ENCODE assay signal across 16 cellular contexts in the genomic region with DNA sequence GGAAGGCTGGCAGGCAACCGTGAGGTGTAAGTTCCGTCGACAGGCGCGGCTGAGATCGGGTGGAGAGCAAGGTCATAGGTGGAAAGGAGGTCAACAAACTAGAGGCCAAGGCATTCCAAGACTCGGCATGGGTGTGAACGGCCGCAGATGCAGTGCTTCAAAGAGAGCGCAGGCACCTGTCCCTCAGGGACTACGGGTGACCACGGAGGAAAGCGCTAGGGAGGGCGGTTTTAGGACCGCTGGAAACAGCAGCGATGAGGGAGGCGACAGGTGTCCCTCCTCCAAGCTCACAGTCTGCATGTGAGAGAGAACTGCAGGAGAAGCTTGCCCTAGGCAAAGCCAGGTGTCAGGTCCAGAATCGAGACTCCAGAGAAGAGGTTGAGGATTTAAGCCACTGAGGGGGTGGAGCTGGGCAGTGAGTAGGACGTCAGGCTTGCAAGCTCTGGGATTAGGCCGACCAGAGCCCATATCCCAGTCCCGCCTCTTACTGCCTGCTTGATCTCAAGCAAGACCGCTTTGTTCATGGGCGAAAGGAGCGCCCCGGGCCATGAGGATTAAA. TPM values are rescaled to one million over a fixed set of nuclear protein-coding genes. Genes with fewer than 3 reads are reported as not detected.
A peak's percentile ranks its signal among the peaks of the same experiment; 100 is the strongest.
DNase-seq lines count a peak whose midpoint lies in the region; ATAC-seq and TF ChIP-seq lines count a peak whose summit lies in the region.
"Had no signal": no experiment of that assay in that cellular context is flagged by ENCODE, and none has a peak within 500 bp of the region (broad histone marks: within the 10 kb centered on the region; RNA-seq: fewer than 3 reads in every experiment).

No MANE protein-coding gene starts in this region.

- DNase-seq in activated naive CD4-positive, alpha-beta T cell treated with anti-CD3 and anti-CD28 coated beads, Interleukin-2, amount 10 ng/mL, durations not matched to agents 7 days and 5 days, result no peak
- no peak for DNase-seq in activated naive CD4-positive, alpha-beta T cell treated with anti-CD3 and anti-CD28 coated beads, Interleukin-2, amount 50 U/mL, for 72 hours (ENCODE audit: low spot score in 2 of 2)
- DNase-seq in astrocyte of the hippocampus (ENCODE audit: low read depth, low spot score) (peak; percentile 26), retinal pigment epithelial cell (ENCODE audit: low read depth) (peak; percentile 39), kidney tubule cell (ENCODE audit: low spot score) (no peak), NCI-H1417 (lab: John Stamatoyannopoulos, UW) (no peak)
- no peak for DNase-seq in activated T-cell treated with anti-CD3 and anti-CD28 coated beads, Interleukin-2, amount 50 U/mL, for 72 hours
- DNase-seq: activated naive CD8-positive, alpha-beta T cell treated with anti-CD3 and anti-CD28 coated beads, Interleukin-2, amount 10 ng/mL, durations not matched to agents 7 days and 5 days; cortex of kidney; NCI-H1694 treated with DMSO at 0.1 percent for 48 hours; NCI-H774 had no signal

- H3K4me1 ChIP-seq in iPS-18a (ENCODE audit: control insufficient read depth, low read depth, low read length), result peaks cover 10% of the 10 kb centered on the region

- ATAC-seq in activated naive CD4-positive, alpha-beta T cell treated with anti-CD3 and anti-CD28 coated beads, Interleukin-2, amount 50 U/mL, for 72 hours, result no peak
- no peak for ATAC-seq in activated T-cell treated with anti-CD3 and anti-CD28 coated beads, Interleukin-2, amount 50 U/mL, for 72 hours (replicated peaks in 1 of 2)

- H3K4me3 ChIP-seq in iPS-18a (ENCODE audit: low read length) (peak overlapping the region; percentile 41), retinal pigment epithelial cell (ENCODE audit: low read length) (peak overlapping the region; percentile 12)
- H3K4me3 ChIP-seq: lung had no signal

- H3K27me3 ChIP-seq in iPS-18a (ENCODE audit: control insufficient read depth, insufficient read depth, low read length), result peaks cover 78% of the 10 kb centered on the region

- H3K36me3 ChIP-seq in iPS-18a (ENCODE audit: control insufficient read depth, low read depth, low read length), result no peaks in the 10 kb centered on the region

- H3K9me3 ChIP-seq in iPS-18a (ENCODE audit: control insufficient read depth, low read depth, low read length), result no peaks in the 10 kb centered on the region

- H3K9ac ChIP-seq in iPS-18a (ENCODE audit: low read length), result no peak overlapping the region

- peaks cover 38% of the 10 kb centered on the region for H3K4me1 Mint-ChIP-seq in activated naive CD4-positive, alpha-beta T cell treated with anti-CD3 and anti-CD28 coated beads, Interleukin-2, amount 10 ng/mL, durations not matched to agents 7 days and 5 days
- peaks cover 23% of the 10 kb centered on the region for H3K4me1 Mint-ChIP-seq in activated T-cell treated with anti-CD3 and anti-CD28 coated beads, Interleukin-2, amount 50 U/mL, for 72 hours (ENCODE audit: low read depth)

- H3K27ac ChIP-seq in iPS-18a (ENCODE audit: low read length), result no peak overlapping the region

- H3K9me3 Mint-ChIP-seq in activated naive CD4-positive, alpha-beta T cell treated with anti-CD3 and anti-CD28 coated beads, Interleukin-2, amount 10 ng/mL, durations not matched to agents 7 days and 5 days, result peaks cover 12% of the 10 kb centered on the region
- H3K9me3 Mint-ChIP-seq in activated naive CD4-positive, alpha-beta T cell treated with anti-CD3 and anti-CD28 coated beads, Interleukin-2, amount 50 U/mL, for 72 hours, result no peaks in the 10 kb centered on the region
- no peaks in the 10 kb centered on the region for H3K9me3 Mint-ChIP-seq in activated T-cell treated with anti-CD3 and anti-CD28 coated beads, Interleukin-2, amount 50 U/mL, for 72 hours
- H3K9me3 Mint-ChIP-seq: activated naive CD8-positive, alpha-beta T cell treated with anti-CD3 and anti-CD28 coated beads, Interleukin-2, amount 10 ng/mL, durations not matched to agents 7 days and 5 days had no signal

- no peak overlapping the region for H3K27ac Mint-ChIP-seq in activated naive CD4-positive, alpha-beta T cell treated with anti-CD3 and anti-CD28 coated beads, Interleukin-2, amount 10 ng/mL, durations not matched to agents 7 days and 5 days
- H3K27ac Mint-ChIP-seq in activated naive CD4-positive, alpha-beta T cell treated with anti-CD3 and anti-CD28 coated beads, Interleukin-2, amount 50 U/mL, for 72 hours, result no peak overlapping the region
- no peak overlapping the region for H3K27ac Mint-ChIP-seq in activated T-cell treated with anti-CD3 and anti-CD28 coated beads, Interleukin-2, amount 50 U/mL, for 72 hours
- H3K27ac Mint-ChIP-seq: activated naive CD8-positive, alpha-beta T cell treated with anti-CD3 and anti-CD28 coated beads, Interleukin-2, amount 10 ng/mL, durations not matched to agents 7 days and 5 days had no signal

- peaks cover 8% of the 10 kb centered on the region for H3K36me3 Mint-ChIP-seq in activated naive CD4-positive, alpha-beta T cell treated with anti-CD3 and anti-CD28 coated beads, Interleukin-2, amount 10 ng/mL, durations not matched to agents 7 days and 5 days
- H3K36me3 Mint-ChIP-seq in activated naive CD4-positive, alpha-beta T cell treated with anti-CD3 and anti-CD28 coated beads, Interleukin-2, amount 50 U/mL, for 72 hours, result peaks cover 11 to 21% of the 10 kb centered on the region in 2 donors
- peaks cover 0 to 4% of the 10 kb centered on the region in 2 donors for H3K36me3 Mint-ChIP-seq in activated T-cell treated with anti-CD3 and anti-CD28 coated beads, Interleukin-2, amount 50 U/mL, for 72 hours (ENCODE audit: insufficient read depth in 2 of 2)
- H3K36me3 Mint-ChIP-seq: activated naive CD8-positive, alpha-beta T cell treated with anti-CD3 and anti-CD28 coated beads, Interleukin-2, amount 10 ng/mL, durations not matched to agents 7 days and 5 days had no signal

- CTCF ChIA-PET in activated naive CD4-positive, alpha-beta T cell treated with anti-CD3 and anti-CD28 coated beads, Interleukin-2, amount 10 ng/mL, durations not matched to agents 7 days and 5 days (lab: Charles Lee), result no interaction called here

- peak overlapping the region; percentile 21 for H3K4me3 Mint-ChIP-seq in activated naive CD4-positive, alpha-beta T cell treated with anti-CD3 and anti-CD28 coated beads, Interleukin-2, amount 10 ng/mL, durations not matched to agents 7 days and 5 days
- peak overlapping the region in 1 of 2 donors; percentile 78 for H3K4me3 Mint-ChIP-seq in activated T-cell treated with anti-CD3 and anti-CD28 coated beads, Interleukin-2, amount 50 U/mL, for 72 hours

- TF ChIP-seq CTCF in retinal pigment epithelial cell (conservative IDR thresholded peaks at IDR 0.05; ENCODE audit: low read depth, low read length), result no peak

- peaks cover 67% of the 10 kb centered on the region for H3K27me3 Mint-ChIP-seq in activated naive CD4-positive, alpha-beta T cell treated with anti-CD3 and anti-CD28 coated beads, Interleukin-2, amount 10 ng/mL, durations not matched to agents 7 days and 5 days
- H3K27me3 Mint-ChIP-seq in activated T-cell treated with anti-CD3 and anti-CD28 coated beads, Interleukin-2, amount 50 U/mL, for 72 hours (ENCODE audit: low read depth), result peaks cover 55% of the 10 kb centered on the region

RNA-seq across cellular contexts. Expression of a gene that starts 1.6 kb away (rescaled TPM):
- total RNA-seq in activated naive CD4-positive, alpha-beta T cell treated with anti-CD3 and anti-CD28 coated beads, Interleukin-2, amount 50 U/mL, for 72 hours, result not detected
- under 1 TPM in 1 of 2 donors, not detected in 1; 0.19 TPM for total RNA-seq in activated T-cell treated with anti-CD3 and anti-CD28 coated beads, Interleukin-2, amount 50 U/mL, for 72 hours
- total RNA-seq: activated naive CD8-positive, alpha-beta T cell treated with anti-CD3 and anti-CD28 coated beads, Interleukin-2, amount 10 ng/mL, durations not matched to agents 7 days and 5 days; frontal cortex; lung; posterior vena cava; urinary bladder had no signal

RNA-seq across cellular contexts. Expression of a gene that starts 29.2 kb away (rescaled TPM):
- 10 to 100 TPM; 15.8 to 16.9 TPM for total RNA-seq in activated naive CD4-positive, alpha-beta T cell treated with anti-CD3 and anti-CD28 coated beads, Interleukin-2, amount 50 U/mL, for 72 hours
- total RNA-seq in activated T-cell treated with anti-CD3 and anti-CD28 coated beads, Interleukin-2, amount 50 U/mL, for 72 hours, result 10 to 100 TPM; 13.4 to 14.8 TPM

Comparison
In these comparisons a context has a peak if more than half of its experiments do, and no peak if none do; other contexts are left out.
1. DNase-seq: peak in astrocyte of the hippocampus (single experiment) and retinal pigment epithelial cell (single experiment); none in activated naive CD4-positive, alpha-beta T cell treated with anti-CD3 and anti-CD28 coated beads, Interleukin-2, amount 10 ng/mL, durations not matched to agents 7 days and 5 days (single experiment), activated naive CD4-positive, alpha-beta T cell treated with anti-CD3 and anti-CD28 coated beads, Interleukin-2, amount 50 U/mL, for 72 hours (0 of 2), activated T-cell treated with anti-CD3 and anti-CD28 coated beads, Interleukin-2, amount 50 U/mL, for 72 hours (0 of 2), kidney tubule cell (single experiment) and NCI-H1417 (0 of 3).